Comparison of ENCODE assay signal across 10 cellular contexts in genomic region chr1:92481598-92482403, GRCh38. TPM values are rescaled to one million over a fixed set of nuclear protein-coding genes. Genes with fewer than 3 reads are reported as not detected.
A peak's percentile ranks its signal among the peaks of the same experiment; 100 is the strongest.
DNase-seq lines count a peak whose midpoint lies in the region; ATAC-seq, FAIRE-seq and TF ChIP-seq lines count a peak whose summit lies in the region.
"Had no signal": no experiment of that assay in that cellular context is flagged by ENCODE, and none has a peak within 500 bp of the region (broad histone marks: within the 10 kb centered on the region; RNA-seq: fewer than 3 reads in every experiment).

No MANE protein-coding gene starts in this region.

- peaks cover 61% of the 10 kb centered on the region for H3K36me3 Mint-ChIP-seq in activated CD8-positive, alpha-beta memory T cell treated with anti-CD3 and anti-CD28 coated beads, Interleukin-2, amount 10 ng/mL, durations not matched to agents 7 days and 5 days
- H3K36me3 Mint-ChIP-seq in activated naive CD8-positive, alpha-beta T cell treated with anti-CD3 and anti-CD28 coated beads, Interleukin-2, amount 10 ng/mL, durations not matched to agents 7 days and 5 days: peaks cover 47% of the 10 kb centered on the region

- TF ChIP-seq EP300 in suprapubic skin (IDR thresholded peaks at IDR 0.05): no peak

- no peak overlapping the region for H3K27ac ChIP-seq in kidney (ENCODE audit: low read depth in 2 of 2, low read length in 2 of 2)
- H3K27ac ChIP-seq in suprapubic skin: no peak overlapping the region
- no peak overlapping the region for H3K27ac ChIP-seq in adrenal gland
- H3K27ac ChIP-seq: C4-2B, VCaP had no signal

- H3K9me3 ChIP-seq in kidney (ENCODE audit: control insufficient read depth in 1 of 2, low read length in 2 of 2) (no peaks in the 10 kb centered on the region), suprapubic skin (no peaks in the 10 kb centered on the region), adrenal gland (replicated peaks in 1 of 3) (no peaks in the 10 kb centered on the region)

- WGBS in suprapubic skin: 42% methylated on average over 37 of the region's 37 CpGs
- WGBS in adrenal gland, 4 donors: 24 to 40% (median 33%) methylated on average over 16 to 37 of the region's 37 CpGs

- H3K4me1 Mint-ChIP-seq in activated CD8-positive, alpha-beta memory T cell treated with anti-CD3 and anti-CD28 coated beads, Interleukin-2, amount 10 ng/mL, durations not matched to agents 7 days and 5 days: peaks cover 50% of the 10 kb centered on the region
- H3K4me1 Mint-ChIP-seq in activated naive CD8-positive, alpha-beta T cell treated with anti-CD3 and anti-CD28 coated beads, Interleukin-2, amount 10 ng/mL, durations not matched to agents 7 days and 5 days: peaks cover 37% of the 10 kb centered on the region

- H3K9ac ChIP-seq in kidney (ENCODE audit: low read length in 2 of 2): no peak overlapping the region

- peak overlapping the region; percentile 94 for H3K27ac Mint-ChIP-seq in activated CD8-positive, alpha-beta memory T cell treated with anti-CD3 and anti-CD28 coated beads, Interleukin-2, amount 10 ng/mL, durations not matched to agents 7 days and 5 days
- H3K27ac Mint-ChIP-seq in activated naive CD8-positive, alpha-beta T cell treated with anti-CD3 and anti-CD28 coated beads, Interleukin-2, amount 10 ng/mL, durations not matched to agents 7 days and 5 days: peak overlapping the region; percentile 96

- FAIRE-seq in kidney (lab: Jason Lieb, UNC): no peak

- POLR2A ChIA-PET in activated naive CD8-positive, alpha-beta T cell treated with anti-CD3 and anti-CD28 coated beads, Interleukin-2, amount 10 ng/mL, durations not matched to agents 7 days and 5 days (lab: Charles Lee): interaction anchor here (0.6 to 8.6 kb wide), 13 partner anchors 7 to 482 kb away, joined by 3 to 209 read pairs (median 6); no protein-coding TSS in a partner anchor

- TF ChIP-seq POLR2A in suprapubic skin (IDR thresholded peaks at IDR 0.05) (no peak), adrenal gland (IDR thresholded peaks at IDR 0.05) (no peak)

- peak overlapping the region; percentile 95 for H3K4me3 Mint-ChIP-seq in activated CD8-positive, alpha-beta memory T cell treated with anti-CD3 and anti-CD28 coated beads, Interleukin-2, amount 10 ng/mL, durations not matched to agents 7 days and 5 days
- H3K4me3 Mint-ChIP-seq in activated naive CD8-positive, alpha-beta T cell treated with anti-CD3 and anti-CD28 coated beads, Interleukin-2, amount 10 ng/mL, durations not matched to agents 7 days and 5 days: peak overlapping the region; percentile 99

- H3K4me3 ChIP-seq in kidney (ENCODE audit: low read length in 2 of 2) (peak overlapping the region; percentile 30 to 55), suprapubic skin (peak overlapping the region; percentile 60), adrenal gland (peak overlapping the region in 1 of 4 donors; percentile 62)

- ATAC-seq in activated CD8-positive, alpha-beta memory T cell treated with anti-CD3 and anti-CD28 coated beads, Interleukin-2, amount 10 ng/mL, durations not matched to agents 7 days and 5 days: no peak
- ATAC-seq in activated naive CD8-positive, alpha-beta T cell treated with anti-CD3 and anti-CD28 coated beads, Interleukin-2, amount 10 ng/mL, durations not matched to agents 7 days and 5 days (ENCODE audit: low read depth): no peak
- no peak for ATAC-seq in HG03196 (IDR thresholded peaks at IDR 0.05; ENCODE audit: unreplicated experiment)

- intact Hi-C loops in kidney (cut with DNase I): no loop called here
- intact Hi-C loops in adrenal gland (cut with DNase I): no loop called here

- H3K36me3 ChIP-seq in kidney (ENCODE audit: control insufficient read depth in 1 of 2, insufficient read depth in 2 of 2, low read length in 2 of 2) (no peaks in the 10 kb centered on the region), suprapubic skin (no peaks in the 10 kb centered on the region), adrenal gland (replicated peaks in 1 of 2) (no peaks in the 10 kb centered on the region)

- no peak for DNase-seq in activated CD8-positive, alpha-beta memory T cell treated with anti-CD3 and anti-CD28 coated beads, Interleukin-2, amount 10 ng/mL, durations not matched to agents 7 days and 5 days
- no peak for DNase-seq in activated CD8-positive, alpha-beta memory T cell treated with anti-CD3 and anti-CD28 coated beads for 24 hours
- DNase-seq in activated naive CD8-positive, alpha-beta T cell treated with anti-CD3 and anti-CD28 coated beads, Interleukin-2, amount 10 ng/mL, durations not matched to agents 7 days and 5 days: no peak
- DNase-seq in kidney (peak; percentile 49), suprapubic skin (ENCODE audit: low spot score in 2 of 2) (no peak), adrenal gland (no peak), NCI-H524 treated with DMSO at 0.1 percent for 48 hours (lab: John Stamatoyannopoulos, UW) (no peak)

- H3K27me3 Mint-ChIP-seq in activated CD8-positive, alpha-beta memory T cell treated with anti-CD3 and anti-CD28 coated beads, Interleukin-2, amount 10 ng/mL, durations not matched to agents 7 days and 5 days: no peaks in the 10 kb centered on the region
- H3K27me3 Mint-ChIP-seq in activated naive CD8-positive, alpha-beta T cell treated with anti-CD3 and anti-CD28 coated beads, Interleukin-2, amount 10 ng/mL, durations not matched to agents 7 days and 5 days: no peaks in the 10 kb centered on the region

- no peak for TF ChIP-seq CTCF in kidney (IDR thresholded peaks at IDR 0.05; ENCODE audit: borderline replicate concordance, extremely low read depth, insufficient read depth)
- no peak for TF ChIP-seq CTCF in suprapubic skin (IDR thresholded peaks at IDR 0.05)
- TF ChIP-seq CTCF in adrenal gland (IDR thresholded peaks at IDR 0.05): no peak

- H3K27me3 ChIP-seq in suprapubic skin (peaks cover 84% of the 10 kb centered on the region), adrenal gland (peaks cover 63% of the 10 kb centered on the region)

- CTCF ChIA-PET in activated CD8-positive, alpha-beta memory T cell treated with anti-CD3 and anti-CD28 coated beads, Interleukin-2, amount 10 ng/mL, durations not matched to agents 7 days and 5 days (lab: Charles Lee): interaction anchor here (1.0 to 14.6 kb wide), 11 partner anchors 7 to 166 kb away, joined by 3 to 296 read pairs (median 6); no protein-coding TSS in a partner anchor

- H3K4me1 ChIP-seq in kidney (ENCODE audit: control insufficient read depth in 1 of 2, insufficient read depth in 1 of 2, low read depth in 1 of 2, low read length in 2 of 2) (peaks cover 14 to 35% of the 10 kb centered on the region in 2 donors), suprapubic skin (peaks cover 67% of the 10 kb centered on the region), adrenal gland (replicated peaks in 1 of 2) (peaks cover 44 to 49% of the 10 kb centered on the region in 2 donors)

- H3K9me3 Mint-ChIP-seq in activated CD8-positive, alpha-beta memory T cell treated with anti-CD3 and anti-CD28 coated beads, Interleukin-2, amount 10 ng/mL, durations not matched to agents 7 days and 5 days (ENCODE audit: low read depth): no peaks in the 10 kb centered on the region
- H3K9me3 Mint-ChIP-seq in activated naive CD8-positive, alpha-beta T cell treated with anti-CD3 and anti-CD28 coated beads, Interleukin-2, amount 10 ng/mL, durations not matched to agents 7 days and 5 days: no peaks in the 10 kb centered on the region

RNA-seq across cellular contexts. Expression of gene GFI1, which starts 4.9 kb away (rescaled TPM):
- total RNA-seq in activated CD8-positive, alpha-beta memory T cell treated with anti-CD3 and anti-CD28 coated beads, Interleukin-2, amount 10 ng/mL, durations not matched to agents 7 days and 5 days: 100 to 1,000 TPM in 1 of 2 experiments, 10 to 100 TPM in 1; 87.8 to 101 TPM
- total RNA-seq in activated naive CD8-positive, alpha-beta T cell treated with anti-CD3 and anti-CD28 coated beads, Interleukin-2, amount 10 ng/mL, durations not matched to agents 7 days and 5 days: 10 to 100 TPM; 52.2 to 56.4 TPM
- 3.8 TPM for total RNA-seq in kidney
- 0.17 TPM for polyA plus RNA-seq in kidney (ENCODE audit: insufficient read depth, low read depth, low replicate concordance)
- under 1 TPM in 2 of 4 donors, not detected in 2; 0.36 to 0.48 TPM for total RNA-seq in suprapubic skin
- under 1 TPM in 7 of 8 donors, not detected in 1; 0.11 to 0.93 (median 0.42) TPM for total RNA-seq in adrenal gland
- polyA plus RNA-seq in adrenal gland: under 1 TPM; 0.29 to 0.40 (median 0.32) TPM

Comparison
In these comparisons a context has a peak if more than half of its experiments do, and no peak if none do; other contexts are left out.
1. RNA of gene GFI1, which starts 4.9 kb away (total RNA-seq): 87.8 to 101 TPM in activated CD8-positive, alpha-beta memory T cell treated with anti-CD3 and anti-CD28 coated beads, Interleukin-2, amount 10 ng/mL, durations not matched to agents 7 days and 5 days and 52.2 to 56.4 TPM in activated naive CD8-positive, alpha-beta T cell treated with anti-CD3 and anti-CD28 coated beads, Interleukin-2, amount 10 ng/mL, durations not matched to agents 7 days and 5 days; 3.8 TPM in kidney (single experiment), 0.11 to 0.93 TPM in adrenal gland and 0.36 to 0.48 TPM in suprapubic skin; every median in the first group is over 10 times any median in the second.